10 cellular contexts compared by ENCODE assay signal in genomic region chr2:43343573-43344304, GRCh38.
DNase-seq lines count a peak whose midpoint lies in the region; ATAC-seq and TF ChIP-seq lines count a peak whose summit lies in the region.
"Had no signal": no experiment of that assay in that cellular context is flagged by ENCODE, and none has a peak within 500 bp of the region (broad histone marks: within the 10 kb centered on the region; RNA-seq: fewer than 3 reads in every experiment).

No MANE protein-coding gene starts in this region.

- H3K36me3 Mint-ChIP-seq in activated T-helper 2 cell treated with anti-CD3 and anti-CD28 coated beads, Interferon-gamma antibody, Interleukin-2, Interleukin-4, amounts not matched to agents 10 μg/mL and 5 μg/mL and 100 μg/mL, durations not matched to agents 14 hours and 24 hours and 36 hours (ENCODE audit: low read depth), result peaks cover 19% of the 10 kb centered on the region
- H3K36me3 Mint-ChIP-seq in Caco-2 (ENCODE audit: insufficient read depth, unreplicated experiment), result no peaks in the 10 kb centered on the region

- H3K9me3 ChIP-seq in MG63 (no peaks in the 10 kb centered on the region), testis (no peaks in the 10 kb centered on the region), Caco-2 (no peaks in the 10 kb centered on the region)

- H3K27me3 ChIP-seq in MG63 (no peaks in the 10 kb centered on the region), testis (no peaks in the 10 kb centered on the region), Caco-2 (replicated peaks; ENCODE audit: control insufficient read depth, insufficient read depth, low read length) (no peaks in the 10 kb centered on the region)

- H3K9me3 Mint-ChIP-seq in activated T-helper 2 cell treated with anti-CD3 and anti-CD28 coated beads, Interferon-gamma antibody, Interleukin-2, Interleukin-4, amounts not matched to agents 10 μg/mL and 5 μg/mL and 100 μg/mL, durations not matched to agents 14 hours and 24 hours and 36 hours, result no peaks in the 10 kb centered on the region
- H3K9me3 Mint-ChIP-seq in Caco-2 (ENCODE audit: unreplicated experiment), result no peaks in the 10 kb centered on the region
- H3K9me3 Mint-ChIP-seq: immature natural killer cell had no signal

- intact Hi-C loops in lower leg skin (cut with DNase I; ENCODE audit: low total_unique reads), result no loop called here
- intact Hi-C loops in testis (cut with DNase I; ENCODE audit: low total_unique reads), result no loop called here
- intact Hi-C loops in activated T-helper 2 cell treated with anti-CD3 and anti-CD28 coated beads, Interferon-gamma antibody, Interleukin-2, Interleukin-4, amounts not matched to agents 10 μg/mL and 5 μg/mL and 100 μg/mL, durations not matched to agents 14 hours and 24 hours and 36 hours (cut with micrococcal nuclease), result no loop called here
- intact Hi-C loops in Caco-2 (cut with micrococcal nuclease; ENCODE audit: unreplicated experiment), result no loop called here

- no peak for TF ChIP-seq POLR2A in lower leg skin (IDR thresholded peaks at IDR 0.05)
- TF ChIP-seq POLR2A in testis (IDR thresholded peaks at IDR 0.05), result no peak

- peaks cover 7% of the 10 kb centered on the region for H3K4me1 Mint-ChIP-seq in activated T-helper 2 cell treated with anti-CD3 and anti-CD28 coated beads, Interferon-gamma antibody, Interleukin-2, Interleukin-4, amounts not matched to agents 10 μg/mL and 5 μg/mL and 100 μg/mL, durations not matched to agents 14 hours and 24 hours and 36 hours (ENCODE audit: low read depth)
- H3K4me1 Mint-ChIP-seq in Caco-2 (ENCODE audit: low read depth, unreplicated experiment), result peaks cover 28% of the 10 kb centered on the region
- H3K4me1 Mint-ChIP-seq: immature natural killer cell had no signal

- peaks cover 52% of the 10 kb centered on the region for H3K4me1 ChIP-seq in testis
- peaks cover 16% of the 10 kb centered on the region for H3K4me1 ChIP-seq in Caco-2

- TF ChIP-seq CTCF in coronary artery (IDR thresholded peaks at IDR 0.05) (no peak), lower leg skin (IDR thresholded peaks at IDR 0.05) (no peak), testis (IDR thresholded peaks at IDR 0.05) (no peak), Caco-2 (IDR thresholded peaks at IDR 0.05; ENCODE audit: insufficient read depth in 1 of 2, low read depth in 1 of 2, low read length in 1 of 2, severe bottlenecking in 1 of 2, unreplicated experiment in 1 of 2) (no peak)

- H3K4me3 Mint-ChIP-seq in activated T-helper 2 cell treated with anti-CD3 and anti-CD28 coated beads, Interferon-gamma antibody, Interleukin-2, Interleukin-4, amounts not matched to agents 10 μg/mL and 5 μg/mL and 100 μg/mL, durations not matched to agents 14 hours and 24 hours and 36 hours (ENCODE audit: low read depth), result no peak overlapping the region
- H3K4me3 Mint-ChIP-seq in Caco-2 (ENCODE audit: unreplicated experiment), result no peak overlapping the region
- H3K4me3 Mint-ChIP-seq: immature natural killer cell had no signal

- CTCF ChIA-PET in Caco-2 (lab: Charles Lee), result no interaction called here

- H3K27ac ChIP-seq in coronary artery, result peak overlapping the region; percentile 87
- peak overlapping the region; percentile 82 to 86 for H3K27ac ChIP-seq in testis
- H3K27ac ChIP-seq: HL-60 had no signal

- WGBS in lower leg skin, 2 donors, result 18% methylated on average over 5 of the region's 5 CpGs
- WGBS in testis, 2 donors, result 29 to 47% methylated on average over 5 of the region's 5 CpGs

- H3K36me3 ChIP-seq in MG63 (peaks cover 2% of the 10 kb centered on the region), testis (ENCODE audit: low read depth, missing control alignments) (no peaks in the 10 kb centered on the region), Caco-2 (ENCODE audit: control insufficient read depth, insufficient read depth, low read length) (no peaks in the 10 kb centered on the region)

- POLR2A ChIA-PET in Caco-2 (lab: Charles Lee), result no interaction called here

- BruUV-seq in Caco-2 (replicated peaks; lab: Mats Ljungman, UMichigan), result no TSS peak

- DNase-seq in MG63, result peak; percentile 78
- peak; percentile 85 for DNase-seq in coronary artery (ENCODE audit: low spot score)
- DNase-seq in lower leg skin (ENCODE audit: low spot score in 2 of 2), result peak; percentile 89 to 95
- DNase-seq in testis, result peak; percentile 91
- no peak for DNase-seq in activated T-helper 2 cell treated with anti-CD3 and anti-CD28 coated beads, Interferon-gamma antibody, Interleukin-2, Interleukin-4, amounts not matched to agents 10 μg/mL and 5 μg/mL and 100 μg/mL, durations not matched to agents 14 hours and 24 hours and 36 hours (ENCODE audit: low spot score)
- no peak for DNase-seq in NOMO-1 (lab: John Stamatoyannopoulos, UW; ENCODE audit: unreplicated experiment in 2 of 2)
- no peak for DNase-seq in Caco-2
- DNase-seq: immature natural killer cell had no signal

- no peaks in the 10 kb centered on the region for H3K27me3 Mint-ChIP-seq in activated T-helper 2 cell treated with anti-CD3 and anti-CD28 coated beads, Interferon-gamma antibody, Interleukin-2, Interleukin-4, amounts not matched to agents 10 μg/mL and 5 μg/mL and 100 μg/mL, durations not matched to agents 14 hours and 24 hours and 36 hours (ENCODE audit: low read depth)
- H3K27me3 Mint-ChIP-seq in Caco-2 (ENCODE audit: insufficient read depth, unreplicated experiment), result no peaks in the 10 kb centered on the region

- ATAC-seq in GM18907 (IDR thresholded peaks at IDR 0.05; ENCODE audit: unreplicated experiment), result no peak

- H3K4me3 ChIP-seq in MG63 (no peak overlapping the region), coronary artery (no peak overlapping the region), lower leg skin (ENCODE audit: low read depth, poor library complexity, severe bottlenecking) (no peak overlapping the region), testis (no peak overlapping the region), Caco-2 (ENCODE audit: low read depth, low read length) (no peak overlapping the region)

- no peak overlapping the region for H3K27ac Mint-ChIP-seq in activated T-helper 2 cell treated with anti-CD3 and anti-CD28 coated beads, Interferon-gamma antibody, Interleukin-2, Interleukin-4, amounts not matched to agents 10 μg/mL and 5 μg/mL and 100 μg/mL, durations not matched to agents 14 hours and 24 hours and 36 hours
- H3K27ac Mint-ChIP-seq in Caco-2 (ENCODE audit: unreplicated experiment), result no peak overlapping the region

Comparison
In these comparisons a context has a peak if more than half of its experiments do, and no peak if none do; other contexts are left out.
1. DNase-seq: peak in MG63 (single experiment), coronary artery (single experiment), lower leg skin (2 of 2) and testis (single experiment); none in activated T-helper 2 cell treated with anti-CD3 and anti-CD28 coated beads, Interferon-gamma antibody, Interleukin-2, Interleukin-4, amounts not matched to agents 10 μg/mL and 5 μg/mL and 100 μg/mL, durations not matched to agents 14 hours and 24 hours and 36 hours (single experiment), NOMO-1 (0 of 2) and Caco-2 (0 of 2).